ENCODE assay signal across 20 cellular contexts in genomic region chr1:206411321-206411720, GRCh38.
"Had no signal": no experiment of that assay in that cellular context is flagged by ENCODE, and none has a peak within 500 bp of the region (broad histone marks: within the 10 kb centered on the region; RNA-seq: fewer than 3 reads in every experiment).

No MANE protein-coding gene starts in this region.

- H3K27ac Mint-ChIP-seq: activated CD4-positive, alpha-beta memory T cell treated with anti-CD3 and anti-CD28 coated beads, Interleukin-2, amount 10 ng/mL, durations not matched to agents 7 days and 5 days; activated CD4-positive, alpha-beta T cell treated with anti-CD3 and anti-CD28 coated beads, Interleukin-2, amount 10 ng/mL, durations not matched to agents 24 days and 14 days; activated naive CD4-positive, alpha-beta T cell treated with anti-CD3 and anti-CD28 coated beads, Interleukin-2, amount 10 ng/mL, durations not matched to agents 7 days and 5 days; activated T-cell treated with anti-CD3 and anti-CD28 coated beads, Interleukin-2, amount 50 U/mL, for 72 hours; dendritic cell treated with granulocyte-macrophage colony-stimulating factor and Interleukin-4, amounts not matched to agents 40 ng/mL and 50 ng/mL, for 4 days; natural killer cell had no signal

- H3K27ac ChIP-seq: body of pancreas, lower lobe of right lung, neutrophil, pancreas, psoas muscle, right atrium auricular region, upper lobe of right lung had no signal

- H3K9me3 Mint-ChIP-seq: activated CD4-positive, alpha-beta memory T cell treated with anti-CD3 and anti-CD28 coated beads, Interleukin-2, amount 10 ng/mL, durations not matched to agents 7 days and 5 days; activated CD4-positive, alpha-beta T cell treated with anti-CD3 and anti-CD28 coated beads, Interleukin-2, amount 10 ng/mL, durations not matched to agents 24 days and 14 days; activated naive CD4-positive, alpha-beta T cell treated with anti-CD3 and anti-CD28 coated beads, Interleukin-2, amount 10 ng/mL, durations not matched to agents 7 days and 5 days; activated T-cell treated with anti-CD3 and anti-CD28 coated beads, Interleukin-2, amount 50 U/mL, for 72 hours; dendritic cell treated with granulocyte-macrophage colony-stimulating factor and Interleukin-4, amounts not matched to agents 40 ng/mL and 50 ng/mL, for 4 days; natural killer cell had no signal

- H3K36me3 Mint-ChIP-seq: natural killer cell had no signal

- H3K4me1 ChIP-seq: body of pancreas, pancreas, psoas muscle, upper lobe of right lung had no signal

- H3K4me3 Mint-ChIP-seq: activated CD4-positive, alpha-beta memory T cell treated with anti-CD3 and anti-CD28 coated beads, Interleukin-2, amount 10 ng/mL, durations not matched to agents 7 days and 5 days; activated CD4-positive, alpha-beta T cell treated with anti-CD3 and anti-CD28 coated beads, Interleukin-2, amount 10 ng/mL, durations not matched to agents 24 days and 14 days; activated naive CD4-positive, alpha-beta T cell treated with anti-CD3 and anti-CD28 coated beads, Interleukin-2, amount 10 ng/mL, durations not matched to agents 7 days and 5 days; activated T-cell treated with anti-CD3 and anti-CD28 coated beads, Interleukin-2, amount 50 U/mL, for 72 hours; dendritic cell treated with granulocyte-macrophage colony-stimulating factor and Interleukin-4, amounts not matched to agents 40 ng/mL and 50 ng/mL, for 4 days; natural killer cell had no signal

- DNase-seq: activated CD4-positive, alpha-beta memory T cell treated with anti-CD3 and anti-CD28 coated beads, Interleukin-2, amount 10 ng/mL, durations not matched to agents 7 days and 5 days; activated CD4-positive, alpha-beta T cell treated with anti-CD3 and anti-CD28 coated beads, Interleukin-2, amount 10 ng/mL, durations not matched to agents 24 days and 14 days; activated effector memory CD4-positive, alpha-beta T cell treated with anti-CD3 and anti-CD28 coated beads, Interleukin-2, amount 50 U/mL, for 16 hours; activated naive CD4-positive, alpha-beta T cell treated with anti-CD3 and anti-CD28 coated beads, Interleukin-2, amount 10 ng/mL, durations not matched to agents 7 days and 5 days; activated T-cell treated with anti-CD3 and anti-CD28 coated beads, Interleukin-2, amount 50 U/mL, for 72 hours; anterior cingulate cortex; body of pancreas; effector CD8-positive, alpha-beta T cell; foreskin melanocyte; lower lobe of right lung; natural killer cell; pancreas; psoas muscle; stimulated activated CD4-positive, alpha-beta T cell treated with anti-CD3 and anti-CD28 coated beads, Interleukin-12 subunit alpha, Interleukin-12 subunit beta, amount 100 ng/mL, for 4 hours; stimulated activated CD4-positive, alpha-beta T cell treated with anti-CD3 and anti-CD28 coated beads, Interleukin-4, amount 100 ng/mL, for 4 hours; stimulated activated naive CD8-positive, alpha-beta T cell treated with anti-CD3 and anti-CD28 coated beads, Interleukin-15, Interleukin-2, amounts not matched to agents 100 U/mL and 50 U/mL, for 24 hours; upper lobe of right lung had no signal

- H3K36me3 ChIP-seq: pancreas, upper lobe of right lung had no signal

- H3K9me3 ChIP-seq: body of pancreas, lower lobe of right lung, neutrophil, pancreas, psoas muscle, right atrium auricular region, upper lobe of right lung had no signal

- H3K27me3 Mint-ChIP-seq: activated CD4-positive, alpha-beta memory T cell treated with anti-CD3 and anti-CD28 coated beads, Interleukin-2, amount 10 ng/mL, durations not matched to agents 7 days and 5 days; activated CD4-positive, alpha-beta T cell treated with anti-CD3 and anti-CD28 coated beads, Interleukin-2, amount 10 ng/mL, durations not matched to agents 24 days and 14 days; activated naive CD4-positive, alpha-beta T cell treated with anti-CD3 and anti-CD28 coated beads, Interleukin-2, amount 10 ng/mL, durations not matched to agents 7 days and 5 days; dendritic cell treated with granulocyte-macrophage colony-stimulating factor and Interleukin-4, amounts not matched to agents 40 ng/mL and 50 ng/mL, for 4 days had no signal

- H3K4me1 Mint-ChIP-seq: activated CD4-positive, alpha-beta memory T cell treated with anti-CD3 and anti-CD28 coated beads, Interleukin-2, amount 10 ng/mL, durations not matched to agents 7 days and 5 days; activated naive CD4-positive, alpha-beta T cell treated with anti-CD3 and anti-CD28 coated beads, Interleukin-2, amount 10 ng/mL, durations not matched to agents 7 days and 5 days; natural killer cell had no signal

- H3K27me3 ChIP-seq: body of pancreas, neutrophil, pancreas, right atrium auricular region, upper lobe of right lung had no signal

- H3K4me3 ChIP-seq: body of pancreas, lower lobe of right lung, pancreas, psoas muscle, right atrium auricular region, upper lobe of right lung had no signal
